In genomic region chr10:58356756-58357155, GRCh38 we compare ENCODE assay signal across 21 cellular contexts.
"Had no signal": no experiment of that assay in that cellular context is flagged by ENCODE, and none has a peak within 500 bp of the region (broad histone marks: within the 10 kb centered on the region; RNA-seq: fewer than 3 reads in every experiment).

No MANE protein-coding gene starts in this region.

- H3K4me3 ChIP-seq: esophagus squamous epithelium, gastroesophageal sphincter, heart left ventricle, hepatocyte, pancreas, right atrium auricular region, skin epidermis, spleen, thoracic aorta, tibial nerve, upper lobe of right lung, uterus had no signal

- FAIRE-seq: kidney, pancreas had no signal

- H3K27ac ChIP-seq: esophagus squamous epithelium, gastroesophageal sphincter, hepatocyte, pancreas, skin epidermis, spleen, thoracic aorta, tibial nerve, upper lobe of right lung, uterus had no signal

- H3K4me1 ChIP-seq: uterus had no signal

- DNase-seq: cortex of kidney; effector memory CD8-positive, alpha-beta T cell; erythroblast; esophagus squamous epithelium; foreskin fibroblast; heart left ventricle; kidney; mammary epithelial cell; natural killer cell; pancreas; spleen; stimulated activated CD4-positive, alpha-beta T cell treated with anti-CD3 and anti-CD28 coated beads, Interleukin-4, amount 100 ng/mL, for 4 hours; stimulated activated naive CD8-positive, alpha-beta T cell treated with anti-CD3 and anti-CD28 coated beads, Interleukin-15, Interleukin-2, amounts not matched to agents 100 U/mL and 50 U/mL, for 24 hours; upper lobe of right lung; uterus had no signal

- H3K36me3 ChIP-seq: gastroesophageal sphincter, pancreas, right atrium auricular region, thoracic aorta, tibial nerve, uterus had no signal

- H3K9me3 ChIP-seq: esophagus squamous epithelium, gastroesophageal sphincter, heart left ventricle, pancreas, right atrium auricular region, spleen, thoracic aorta, tibial nerve, upper lobe of right lung, uterus had no signal

- H3K27me3 ChIP-seq: esophagus squamous epithelium, gastroesophageal sphincter, heart left ventricle, hepatocyte, pancreas, right atrium auricular region, spleen, tibial nerve, upper lobe of right lung, uterus had no signal
